ENCODE assay signal across 35 cellular contexts in genomic region chr3:150488867-150489266, GRCh38.
"Had no signal": no experiment of that assay in that cellular context is flagged by ENCODE, and none has a peak within 500 bp of the region (broad histone marks: within the 10 kb centered on the region; RNA-seq: fewer than 3 reads in every experiment).

No MANE protein-coding gene starts in this region.

- H3K4me2 ChIP-seq: KMS-11 had no signal

- H3K27ac ChIP-seq: KMS-11 had no signal

- H3K27me3 ChIP-seq: MG63 had no signal

- H3K9ac ChIP-seq: KMS-11 had no signal

- H3K4me3 ChIP-seq: MG63 had no signal

- DNase-seq: Karpas-422, Kasumi-1, MG63, MM.1S, MV-4-11, NCI-H1048, NCI-H1092, NCI-H1092 treated with DMSO at 0.1 percent for 48 hours, NCI-H1105, NCI-H1105 treated with DMSO at 0.1 percent for 48 hours, NCI-H1417, NCI-H1417 treated with DMSO at 0.1 percent for 48 hours, NCI-H1436, NCI-H1436 treated with DMSO at 0.1 percent for 48 hours, NCI-H146, NCI-H1694, NCI-H1694 treated with DMSO at 0.1 percent for 48 hours, NCI-H187, NCI-H187 treated with DMSO at 0.1 percent for 48 hours, NCI-H1930, NCI-H2029, NCI-H2029 treated with DMSO at 0.1 percent for 48 hours, NCI-H2081, NCI-H2081 treated with DMSO at 0.1 percent for 48 hours, NCI-H2107, NCI-H2171, NCI-H2171 treated with DMSO at 0.1 percent for 48 hours, NCI-H2227 treated with DMSO at 0.1 percent for 48 hours, NCI-H226, NCI-H345, NCI-H446, NCI-H446 treated with DMSO at 0.1 percent for 48 hours, NCI-H510A, NCI-H524 had no signal
